Comparison of ENCODE assay signal across 8 cellular contexts in genomic region chrX:46704767-46705386, GRCh38. TPM values are rescaled to one million over a fixed set of nuclear protein-coding genes. Genes with fewer than 3 reads are reported as not detected.
DNase-seq lines count a peak whose midpoint lies in the region; ATAC-seq, FAIRE-seq and TF ChIP-seq lines count a peak whose summit lies in the region.

No MANE protein-coding gene starts in this region.

- TF ChIP-seq CTCF in keratinocyte (optimal IDR thresholded peaks at IDR 0.05 in 1 of 3, IDR thresholded peaks at IDR 0.05 in 1 of 3, conservative IDR thresholded peaks at IDR 0.05 in 1 of 3; ENCODE audit: extremely low read depth in 1 of 3, insufficient read depth in 2 of 3, low read length in 3 of 3), result no peak

- peaks cover 15% of the 10 kb centered on the region for H3K36me3 Mint-ChIP-seq in T-helper 2 cell treated with Interferon-gamma antibody and Interleukin-4, amounts not matched to agents 5 μg/mL and 100 μg/mL, for 36 hours (ENCODE audit: low read depth)

- dilution Hi-C loops in keratinocyte (cut with MboI; ENCODE audit: extremely low pct_ligation_motif_present, low sequenced_read_pairs), result no loop called here

- H3K27me3 Mint-ChIP-seq in T-helper 2 cell treated with Interferon-gamma antibody and Interleukin-4, amounts not matched to agents 5 μg/mL and 100 μg/mL, for 36 hours (ENCODE audit: low read depth), result no peaks in the 10 kb centered on the region

- no peak overlapping the region for H3K4me2 ChIP-seq in keratinocyte (ENCODE audit: control insufficient read depth, extremely low read depth, insufficient read depth, low read depth, low read length)

- H3K36me3 ChIP-seq in keratinocyte (ENCODE audit: control insufficient read depth in 2 of 2, extremely low read depth in 1 of 2, insufficient read depth in 2 of 2, low read length in 2 of 2), result no peaks in the 10 kb centered on the region

- POLR2A ChIA-PET in HEK293T (lab: Yijun Ruan, JAX), result no interaction called here

- no peak overlapping the region for H3K27ac ChIP-seq in keratinocyte (ENCODE audit: control insufficient read depth, insufficient read depth, low read length)

- peak overlapping the region; percentile 62 for H3K4me3 Mint-ChIP-seq in T-helper 2 cell treated with Interferon-gamma antibody and Interleukin-4, amounts not matched to agents 5 μg/mL and 100 μg/mL, for 36 hours

- no peaks in the 10 kb centered on the region for H3K9me3 ChIP-seq in keratinocyte (ENCODE audit: control insufficient read depth, low read depth, low read length)

- H3K4me1 Mint-ChIP-seq in T-helper 2 cell treated with Interferon-gamma antibody and Interleukin-4, amounts not matched to agents 5 μg/mL and 100 μg/mL, for 36 hours (ENCODE audit: low read depth), result peaks cover 50% of the 10 kb centered on the region

- CTCF ChIA-PET in HEK293T (lab: Yijun Ruan, JAX), result no interaction called here

- ATAC-seq in GM18907 (IDR thresholded peaks at IDR 0.05; ENCODE audit: unreplicated experiment), result peak; percentile 96
- peak; percentile 83 for ATAC-seq in HG02840 (IDR thresholded peaks at IDR 0.05; ENCODE audit: low FRiP score, unreplicated experiment)
- no peak for ATAC-seq in HG02970 (IDR thresholded peaks at IDR 0.05; ENCODE audit: low FRiP score, unreplicated experiment)

- H3K9me1 ChIP-seq in keratinocyte (ENCODE audit: control insufficient read depth, extremely low read depth, insufficient read depth, low read length), result no peaks in the 10 kb centered on the region

- no peaks in the 10 kb centered on the region for H3K27me3 ChIP-seq in keratinocyte (ENCODE audit: control insufficient read depth, extremely low read depth, insufficient read depth, low read length)

- H3K4me1 ChIP-seq in keratinocyte (ENCODE audit: control insufficient read depth, extremely low read depth, insufficient read depth, low read length), result peaks cover 9% of the 10 kb centered on the region

- no peaks in the 10 kb centered on the region for H4K20me1 ChIP-seq in keratinocyte (ENCODE audit: control insufficient read depth, extremely low read depth, insufficient read depth, low read length)

- peaks cover 6% of the 10 kb centered on the region for H3K9me3 Mint-ChIP-seq in T-helper 2 cell treated with Interferon-gamma antibody and Interleukin-4, amounts not matched to agents 5 μg/mL and 100 μg/mL, for 36 hours

- no peak overlapping the region for H2AFZ ChIP-seq in keratinocyte (ENCODE audit: control insufficient read depth, low read length)

- H3K27ac Mint-ChIP-seq in T-helper 2 cell treated with Interferon-gamma antibody and Interleukin-4, amounts not matched to agents 5 μg/mL and 100 μg/mL, for 36 hours, result peak overlapping the region; percentile 96

- peak; percentile 58 for DNase-seq in T-helper 2 cell treated with Interferon-gamma antibody and Interleukin-4, amounts not matched to agents 5 μg/mL and 100 μg/mL, for 36 hours (ENCODE audit: low spot score)
- no peak for DNase-seq in keratinocyte (ENCODE audit: low read depth, low spot score)
- DNase-seq in foreskin melanocyte, result no peak
- no peak for DNase-seq in KG1 (lab: John Stamatoyannopoulos, UW)
- DNase-seq in HEK293T (ENCODE audit: extremely low spot score), result no peak

- H3K9ac ChIP-seq in keratinocyte (ENCODE audit: control insufficient read depth, extremely low read depth, insufficient read depth, low read length), result peak overlapping the region; percentile 3

- no peak overlapping the region for H3K4me3 ChIP-seq in keratinocyte (ENCODE audit: control insufficient read depth in 2 of 3, extremely low read depth in 1 of 3, insufficient read depth in 2 of 3, low read depth in 1 of 3, low read length in 3 of 3)

- H3K79me2 ChIP-seq in keratinocyte (ENCODE audit: control insufficient read depth, insufficient read depth, low read length), result no peaks in the 10 kb centered on the region

- peak; percentile 71 for FAIRE-seq in keratinocyte (lab: Jason Lieb, UNC)

TF ChIP-seq in HEK293T, 16 proteins besides CTCF, POLR2A, EP300 and RAD21:
- TF ChIP-seq LEF1 (IDR thresholded peaks at IDR 0.05; ENCODE audit: borderline replicate concordance) (no peak), BHLHE40 (IDR thresholded peaks at IDR 0.05; ENCODE audit: borderline replicate concordance) (no peak), ELF4 (IDR thresholded peaks at IDR 0.05) (no peak), CTBP1 (IDR thresholded peaks at IDR 0.05; ENCODE audit: borderline replicate concordance) (no peak)

RNA-seq across cellular contexts. Expression of gene SLC9A7, which starts 54.0 kb away (rescaled TPM):
- 8.1 to 11.0 TPM (median 10.1 TPM) in 3 replicates for polyA plus RNA-seq in keratinocyte
- 2.9 TPM for polyA plus RNA-seq in keratinocyte (2011; ENCODE audit: low read depth)
- 5.9 TPM in 2 replicates for polyA plus RNA-seq in keratinocyte (2011; cell fraction: cytosol; rRNA removed)
- 21.5 and 21.8 TPM in 2 replicates for polyA plus RNA-seq in keratinocyte (2011; cell fraction: nucleus; rRNA removed)
- polyA plus RNA-seq in keratinocyte (2012; ENCODE audit: low replicate concordance), result 3.6 and 7.6 TPM in 2 replicates
- 33.9 to 36.4 TPM (median 35.2 TPM) in 3 replicates for polyA minus RNA-seq in keratinocyte
- 17.1 TPM for polyA minus RNA-seq in keratinocyte (2011; cell fraction: cytosol; rRNA and poly(A)+ RNA removed)
- polyA minus RNA-seq in keratinocyte (2011; cell fraction: nucleus; rRNA and poly(A)+ RNA removed), result 37.7 and 56.2 TPM in 2 replicates
